Comparison of ENCODE assay signal across 11 cellular contexts in the genomic region with DNA sequence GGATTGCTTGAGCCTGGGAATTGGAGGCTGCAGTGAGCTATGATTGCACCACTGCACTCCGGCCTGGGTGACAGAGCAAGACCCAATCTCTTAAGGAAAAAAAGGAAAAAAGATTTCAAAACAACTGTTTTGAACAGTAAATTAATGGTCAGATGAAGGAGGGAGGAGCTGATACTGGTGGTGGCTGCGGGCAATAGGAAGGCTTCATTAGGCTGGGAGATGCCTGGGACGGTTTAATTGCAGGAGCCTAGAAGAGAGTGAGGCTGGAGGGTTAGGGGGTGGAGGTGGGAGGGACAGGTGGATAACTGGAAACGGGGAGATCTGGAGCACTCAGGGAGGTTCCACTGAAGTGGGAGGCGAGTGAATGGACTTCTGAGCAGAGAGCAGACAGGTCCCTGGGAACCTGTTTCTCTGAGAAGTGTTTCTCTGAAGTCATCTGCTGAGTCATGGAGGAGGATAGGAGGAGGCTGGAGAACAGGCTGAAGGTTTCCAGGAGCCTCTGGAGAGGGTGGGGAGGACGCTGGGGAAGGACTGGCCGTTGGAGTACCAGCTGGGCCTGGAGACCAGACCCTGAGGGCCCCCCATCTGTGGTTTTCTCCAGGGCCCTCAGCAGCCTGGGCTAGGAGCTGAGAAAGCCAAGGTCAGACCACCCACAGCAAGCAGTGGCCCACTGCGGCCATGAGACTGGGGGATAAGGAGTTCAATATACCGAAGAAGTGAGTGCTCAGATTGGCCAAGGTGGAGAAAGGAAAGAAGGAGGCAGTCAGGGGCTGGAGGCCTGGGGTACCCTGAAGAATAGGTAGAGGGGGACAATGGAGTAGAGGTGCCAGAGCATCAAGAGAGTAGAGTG. TPM values are rescaled to one million over a fixed set of nuclear protein-coding genes. Genes with fewer than 3 reads are reported as not detected.
A peak's percentile ranks its signal among the peaks of the same experiment; 100 is the strongest.
DNase-seq lines count a peak whose midpoint lies in the region; ATAC-seq, FAIRE-seq and TF ChIP-seq lines count a peak whose summit lies in the region.
"Had no signal": no experiment of that assay in that cellular context is flagged by ENCODE, and none has a peak within 500 bp of the region (broad histone marks: within the 10 kb centered on the region; RNA-seq: fewer than 3 reads in every experiment).

No MANE protein-coding gene starts in this region.

- H3K9me3 ChIP-seq in Panc1 (ENCODE audit: control insufficient read depth, insufficient read depth, low read depth, low read length): no peaks in the 10 kb centered on the region
- no peaks in the 10 kb centered on the region for H3K9me3 ChIP-seq in pancreas
- H3K9me3 ChIP-seq in SJCRH30 (replicated peaks): no peaks in the 10 kb centered on the region

- no peak for FAIRE-seq in pancreas (lab: Jason Lieb, UNC)
- FAIRE-seq in D721Med (lab: Jason Lieb, UNC): no peak

- H3K4me3 ChIP-seq in Panc1 (ENCODE audit: low read depth in 2 of 2, low read length in 2 of 2): no peak overlapping the region
- H3K4me3 ChIP-seq in pancreas: no peak overlapping the region
- H3K4me3 ChIP-seq in SJCRH30: no peak overlapping the region

- 75 to 79% methylated on average over 9 of the region's 9 CpGs for WGBS in pancreas, 2 donors

- CTCF ChIA-PET in Panc1 (lab: Charles Lee): interaction anchor here (0.6 kb wide), 1 partner anchor 1671 kb away, joined by 3 read pairs; no protein-coding TSS in a partner anchor

- no peak for TF ChIP-seq CTCF in Panc1 (IDR thresholded peaks at IDR 0.05)
- no peak for TF ChIP-seq CTCF in pancreas (IDR thresholded peaks at IDR 0.05)
- no peak for TF ChIP-seq CTCF in D721Med (IDR thresholded peaks at IDR 0.05; ENCODE audit: insufficient read depth, missing control alignments)

- no peaks in the 10 kb centered on the region for H3K27me3 ChIP-seq in Panc1 (ENCODE audit: control insufficient read depth, insufficient read depth, low read length)
- no peaks in the 10 kb centered on the region for H3K27me3 ChIP-seq in pancreas
- no peaks in the 10 kb centered on the region; the same call in 1 of the 2 replicates for H3K27me3 ChIP-seq in SJCRH30

- in situ Hi-C loops in Panc1 (cut with HindIII; ENCODE audit: low pct_unique_long_range_greater_than_20kb, low sequenced_read_pairs): no loop called here

- intact Hi-C loops in Panc1 (cut with micrococcal nuclease; ENCODE audit: unreplicated experiment) (no loop called here), pancreas (cut with DNase I) (no loop called here)

- H3K4me1 ChIP-seq in Panc1 (ENCODE audit: control insufficient read depth, insufficient read depth, low read length): no peaks in the 10 kb centered on the region; the same call in none of the 2 replicates
- H3K4me1 ChIP-seq in pancreas: no peaks in the 10 kb centered on the region
- H3K4me1 ChIP-seq in SJCRH30: no peaks in the 10 kb centered on the region; the same call in 1 of the 2 replicates

- ATAC-seq in Panc1 (no peak), pancreas (peak in 3 of 4 donors; percentile 44 to 71 (median 60))
- ATAC-seq: activated CD8-positive, alpha-beta memory T cell treated with anti-CD3 and anti-CD28 coated beads, Interleukin-2, amount 10 ng/mL, durations not matched to agents 7 days and 5 days; effector memory CD8-positive, alpha-beta T cell had no signal

- BruUV-seq in Panc1 (replicated peaks; lab: Mats Ljungman, UMichigan): no TSS peak

- no peaks in the 10 kb centered on the region for H3K36me3 ChIP-seq in Panc1 (ENCODE audit: control insufficient read depth, insufficient read depth, low read length)
- no peaks in the 10 kb centered on the region for H3K36me3 ChIP-seq in pancreas
- H3K36me3 ChIP-seq in SJCRH30: no peaks in the 10 kb centered on the region

- H3K27ac ChIP-seq in Panc1 (ENCODE audit: low read length): peak overlapping the region; percentile 29; the same call in 1 of the 2 replicates
- H3K27ac ChIP-seq in epithelial cell of prostate: peak overlapping the region; percentile 7
- H3K27ac ChIP-seq in pancreas: no peak overlapping the region
- H3K27ac ChIP-seq in SJCRH30: no peak overlapping the region

- POLR2A ChIA-PET in Panc1 (lab: Charles Lee): interaction anchor here (0.6 kb wide), 2 partner anchors 9 to 1122 kb away, joined by 3 read pairs; no protein-coding TSS in a partner anchor

- DNase-seq in EL (peak; percentile 44), Panc1 (ENCODE audit: low read depth, low spot score) (no peak), epithelial cell of prostate (ENCODE audit: low read depth, low spot score) (peak; percentile 46), pancreas (peak in 1 of 6 donors; percentile 30), NCI-H146 treated with DMSO at 0.1 percent for 48 hours (lab: John Stamatoyannopoulos, UW; ENCODE audit: unreplicated experiment) (no peak), SJCRH30 (no peak), D721Med (ENCODE audit: insufficient read length, low spot score) (no peak)
- no peak for DNase-seq in stimulated activated CD4-positive, alpha-beta T cell treated with anti-CD3 and anti-CD28 coated beads, Interleukin-4, amount 100 ng/mL, for 4 hours
- DNase-seq: activated CD8-positive, alpha-beta memory T cell treated with anti-CD3 and anti-CD28 coated beads, Interleukin-2, amount 10 ng/mL, durations not matched to agents 7 days and 5 days; effector memory CD8-positive, alpha-beta T cell; midbrain had no signal

RNA-seq across cellular contexts. Expression of a gene that starts 14.4 kb away (rescaled TPM):
- total RNA-seq in Panc1 (2021; ENCODE audit: unreplicated experiment) (210 TPM), pancreas (10 to 100 TPM; 23.3 to 55.7 (median 38.9) TPM)
- 172 TPM for polyA plus RNA-seq in Panc1 (2012; ENCODE audit: insufficient read length)
- 10 to 100 TPM; 15.7 to 30.9 TPM for polyA plus RNA-seq in pancreas
- 180 and 190 TPM in 2 replicates for total RNA-seq in SJCRH30 (2014; rRNA removed; shearing (Covaris generic))

RNA-seq across cellular contexts. Expression of a gene that starts 36.3 kb away (rescaled TPM):
- 1.6 TPM for total RNA-seq in Panc1 (2021; ENCODE audit: unreplicated experiment)
- polyA plus RNA-seq in Panc1 (2012; ENCODE audit: insufficient read length): 2.3 TPM
- total RNA-seq in pancreas: 1 to 10 TPM in 5 of 6 donors, under 1 TPM in 1; 0.79 to 3.6 (median 2.2) TPM
- 10 to 100 TPM in 1 of 2 donors, 1 to 10 TPM in 1; 8.8 to 10.3 TPM for polyA plus RNA-seq in pancreas
- total RNA-seq in SJCRH30 (2014; rRNA removed; shearing (Covaris generic)): 0.86 and 1.8 TPM in 2 replicates

RNA-seq across cellular contexts. Expression of a gene that starts 51.5 kb away (rescaled TPM):
- total RNA-seq in Panc1 (2021; ENCODE audit: unreplicated experiment) (23.3 TPM), pancreas (10 to 100 TPM in 2 of 6 donors, 1 to 10 TPM in 4; 2.5 to 14.1 (median 6.6) TPM)
- polyA plus RNA-seq in Panc1 (2012; ENCODE audit: insufficient read length): 50.3 TPM
- polyA plus RNA-seq in pancreas: 1 to 10 TPM; 3.2 to 7.6 TPM
- total RNA-seq in SJCRH30 (2014; rRNA removed; shearing (Covaris generic)): 0.99 and 1.8 TPM in 2 replicates

Comparison
In these comparisons a context has a peak if more than half of its experiments do, and no peak if none do; other contexts are left out.
1. DNase-seq: peak in EL (single experiment) and epithelial cell of prostate (single experiment); none in Panc1 (single experiment), stimulated activated CD4-positive, alpha-beta T cell treated with anti-CD3 and anti-CD28 coated beads, Interleukin-4, amount 100 ng/mL, for 4 hours (0 of 2), NCI-H146 treated with DMSO at 0.1 percent for 48 hours (single experiment), SJCRH30 (0 of 2) and D721Med (single experiment).
2. H3K27ac ChIP-seq: peak in Panc1 (single experiment) and epithelial cell of prostate (single experiment); none in pancreas (0 of 4) and SJCRH30 (single experiment).